13 cellular contexts compared by ENCODE assay signal in the genomic region with DNA sequence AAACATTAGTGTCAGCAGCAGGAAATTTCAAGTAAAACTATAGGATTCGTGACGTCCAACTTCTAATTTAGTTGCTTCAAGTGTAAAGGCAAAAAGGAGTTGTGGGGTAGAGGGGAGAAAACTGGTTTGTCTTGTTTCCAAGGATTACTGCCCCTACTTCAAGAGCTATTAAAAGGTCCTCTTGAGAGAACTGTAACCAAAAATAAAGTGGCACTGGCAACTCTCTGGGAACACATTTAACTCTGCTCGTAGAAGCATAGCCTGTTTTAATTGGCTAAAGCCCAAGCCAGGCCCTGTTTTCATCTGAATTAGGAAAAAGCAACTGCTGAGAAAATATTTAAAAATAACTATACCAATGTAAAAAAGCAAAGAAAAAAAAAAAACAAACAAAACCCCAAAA. TPM values are rescaled to one million over a fixed set of nuclear protein-coding genes. Genes with fewer than 3 reads are reported as not detected.
DNase-seq lines count a peak whose midpoint lies in the region; ATAC-seq and TF ChIP-seq lines count a peak whose summit lies in the region.
"Had no signal": no experiment of that assay in that cellular context is flagged by ENCODE, and none has a peak within 500 bp of the region (broad histone marks: within the 10 kb centered on the region; RNA-seq: fewer than 3 reads in every experiment).

No MANE protein-coding gene starts in this region.

- in situ Hi-C loops in mammary epithelial cell (cut with MboI; ENCODE audit: low sequenced_read_pairs in 2 of 2) = no loop called here

- peak overlapping the region; percentile 81 to 82 for H3K27ac ChIP-seq in breast epithelium
- no peak overlapping the region for H3K27ac ChIP-seq in mammary epithelial cell (ENCODE audit: insufficient read depth, low read depth, low read length)
- H3K27ac ChIP-seq in muscle layer of duodenum (ENCODE audit: low read length) = peak overlapping the region; percentile 9
- H3K27ac ChIP-seq: GM23248 had no signal

- no peak overlapping the region for H3K4me3 ChIP-seq in breast epithelium
- H3K4me3 ChIP-seq in mammary epithelial cell (replicated peaks in 1 of 3; ENCODE audit: insufficient read depth in 1 of 3, low read depth in 2 of 3, low read length in 3 of 3) = no peak overlapping the region
- H3K4me3 ChIP-seq in choroid plexus epithelial cell (ENCODE audit: low read depth, low read length) = no peak overlapping the region
- H3K4me3 ChIP-seq in muscle layer of duodenum (ENCODE audit: low read depth in 1 of 2, low read length in 2 of 2) = no peak overlapping the region
- H3K4me3 ChIP-seq: GM23248 had no signal

- peaks cover 6% of the 10 kb centered on the region for H3K9me3 Mint-ChIP-seq in activated CD4-positive, alpha-beta T cell treated with anti-CD3 and anti-CD28 coated beads for 36 hours (ENCODE audit: low read depth)

- H2AFZ ChIP-seq in mammary epithelial cell (ENCODE audit: low read depth, low read length) = no peak overlapping the region
- H2AFZ ChIP-seq: GM23248 had no signal

- no peak overlapping the region for H3K27ac Mint-ChIP-seq in activated CD4-positive, alpha-beta T cell treated with anti-CD3 and anti-CD28 coated beads for 36 hours
- H3K27ac Mint-ChIP-seq: stimulated activated naive CD8-positive, alpha-beta T cell treated with anti-CD3 and anti-CD28 coated beads, Interleukin-15, Interleukin-2, amounts not matched to agents 100 ng/mL and 50 ng/mL, for 24 hours had no signal

- H3K4me1 ChIP-seq in breast epithelium (peaks cover 0 to 7% of the 10 kb centered on the region in 2 donors), mammary epithelial cell (ENCODE audit: insufficient read depth, low read length) (peaks cover 4% of the 10 kb centered on the region), muscle layer of duodenum (ENCODE audit: control insufficient read depth in 1 of 2, insufficient read depth in 2 of 2, low read length in 2 of 2) (peaks cover 0 to 11% of the 10 kb centered on the region in 2 donors)

- no peak for TF ChIP-seq POLR2A in breast epithelium (IDR thresholded peaks at IDR 0.05)

- H3K9ac ChIP-seq in mammary epithelial cell (ENCODE audit: insufficient read depth, low read length) = no peak overlapping the region
- H3K9ac ChIP-seq: GM23248 had no signal

- dilution Hi-C loops in mammary epithelial cell (cut with HindIII; ENCODE audit: low sequenced_read_pairs) = no loop called here

- H3K9me3 ChIP-seq in breast epithelium (peaks cover 0 to 2% of the 10 kb centered on the region in 2 donors), mammary epithelial cell (replicated peaks; ENCODE audit: insufficient read depth, low read length) (no peaks in the 10 kb centered on the region), muscle layer of duodenum (ENCODE audit: control insufficient read depth in 1 of 2, low read length in 2 of 2) (peaks cover 0 to 3% of the 10 kb centered on the region in 2 donors)

- H3K27me3 ChIP-seq in breast epithelium (no peaks in the 10 kb centered on the region), mammary epithelial cell (ENCODE audit: insufficient read depth, low read length) (no peaks in the 10 kb centered on the region), muscle layer of duodenum (ENCODE audit: low read depth, low read length) (no peaks in the 10 kb centered on the region)

- H3K4me3 Mint-ChIP-seq in activated CD4-positive, alpha-beta T cell treated with anti-CD3 and anti-CD28 coated beads for 36 hours = no peak overlapping the region
- H3K4me3 Mint-ChIP-seq: stimulated activated naive CD8-positive, alpha-beta T cell treated with anti-CD3 and anti-CD28 coated beads, Interleukin-15, Interleukin-2, amounts not matched to agents 100 ng/mL and 50 ng/mL, for 24 hours had no signal

- CTCF ChIA-PET in mammary epithelial cell (lab: Charles Lee; ENCODE audit: low non-redundant PET) = no interaction called here
- CTCF ChIA-PET in activated CD4-positive, alpha-beta T cell treated with anti-CD3 and anti-CD28 coated beads for 36 hours (lab: Charles Lee) = interaction anchor here (0.5 to 1.4 kb wide), 3 partner anchors 12 to 457 kb away, joined by 3 to 5 read pairs (median 3); no protein-coding TSS in a partner anchor

- POLR2A ChIA-PET in activated CD4-positive, alpha-beta T cell treated with anti-CD3 and anti-CD28 coated beads for 36 hours (lab: Charles Lee) = no interaction called here

- intact Hi-C loops in breast epithelium (cut with DNase I; ENCODE audit: low total_unique reads) = no loop called here
- intact Hi-C loops in mammary epithelial cell (cut with micrococcal nuclease) = no loop called here
- intact Hi-C loops in activated CD4-positive, alpha-beta T cell treated with anti-CD3 and anti-CD28 coated beads for 36 hours (cut with DNase I, micrococcal nuclease) = no loop called here

- WGBS in mammary epithelial cell (ENCODE audit: low coverage, missing lambda C conversion rate) = 39% methylated on average over 3 of the region's 3 CpGs

- H3K27me3 Mint-ChIP-seq in activated CD4-positive, alpha-beta T cell treated with anti-CD3 and anti-CD28 coated beads for 36 hours = peaks cover 26% of the 10 kb centered on the region

- TF ChIP-seq CTCF in breast epithelium (IDR thresholded peaks at IDR 0.05) (no peak), mammary epithelial cell (conservative IDR thresholded peaks at IDR 0.05 in 1 of 2, IDR thresholded peaks at IDR 0.05 in 1 of 2; ENCODE audit: extremely low read depth in 1 of 2, insufficient read depth in 1 of 2, low read depth in 1 of 2, low read length in 2 of 2) (no peak), choroid plexus epithelial cell (conservative IDR thresholded peaks at IDR 0.05; ENCODE audit: low read depth, low read length) (no peak)

- no peaks in the 10 kb centered on the region for H3K36me3 ChIP-seq in breast epithelium
- H3K36me3 ChIP-seq in mammary epithelial cell (ENCODE audit: insufficient read depth, low read length) = no peaks in the 10 kb centered on the region
- H3K36me3 ChIP-seq in muscle layer of duodenum (ENCODE audit: control insufficient read depth in 1 of 2, insufficient read depth in 2 of 2, low read length in 2 of 2) = no peaks in the 10 kb centered on the region

- H3K4me1 Mint-ChIP-seq in activated CD4-positive, alpha-beta T cell treated with anti-CD3 and anti-CD28 coated beads for 36 hours = no peaks in the 10 kb centered on the region

- no TSS peak for BruUV-seq in mammary epithelial cell (replicated peaks; lab: Mats Ljungman, UMichigan)

- no peaks in the 10 kb centered on the region for H4K20me1 ChIP-seq in mammary epithelial cell (ENCODE audit: insufficient read depth, low read length)

- H3K79me2 ChIP-seq in mammary epithelial cell (ENCODE audit: insufficient read depth, low read length) = no peaks in the 10 kb centered on the region

- no peak overlapping the region for H3K4me2 ChIP-seq in mammary epithelial cell (ENCODE audit: insufficient read depth, low read depth, low read length)

- no peaks in the 10 kb centered on the region for H3K36me3 Mint-ChIP-seq in activated CD4-positive, alpha-beta T cell treated with anti-CD3 and anti-CD28 coated beads for 36 hours (ENCODE audit: low read depth)

- no peak for DNase-seq in breast epithelium (ENCODE audit: low spot score in 2 of 2)
- DNase-seq in mammary epithelial cell = no peak
- DNase-seq in choroid plexus epithelial cell (ENCODE audit: low read depth) = peak; percentile 42
- DNase-seq in putamen (ENCODE audit: low spot score) = no peak
- DNase-seq in stimulated activated CD4-positive, alpha-beta T cell treated with anti-CD3 and anti-CD28 coated beads, Interleukin-1b, Interleukin-23, amount 100 ng/mL, for 48 hours = no peak
- no peak for DNase-seq in activated CD4-positive, alpha-beta T cell treated with anti-CD3 and anti-CD28 coated beads for 36 hours
- no peak for DNase-seq in stimulated activated naive CD8-positive, alpha-beta T cell treated with anti-CD3 and anti-CD28 coated beads, Interleukin-15, Interleukin-2, amounts not matched to agents 100 U/mL and 50 U/mL, for 24 hours
- DNase-seq: activated CD4-positive, alpha-beta T cell treated with anti-CD3 and anti-CD28 coated beads for 1 hour; activated naive CD4-positive, alpha-beta T cell treated with anti-CD3 and anti-CD28 coated beads, Interleukin-2, amount 50 U/mL, for 16 hours; GM23248; SIG-M5 had no signal

- ATAC-seq in activated CD4-positive, alpha-beta T cell treated with anti-CD3 and anti-CD28 coated beads for 36 hours = no peak
- ATAC-seq in stimulated activated naive CD8-positive, alpha-beta T cell treated with anti-CD3 and anti-CD28 coated beads, Interleukin-15, Interleukin-2, amounts not matched to agents 100 U/mL and 50 U/mL, for 24 hours = no peak

RNA-seq across cellular contexts. Expression of a gene that starts 51.8 kb away (rescaled TPM):
- total RNA-seq in breast epithelium = 10 to 100 TPM; 38.1 to 87.7 (median 63.9) TPM
- total RNA-seq in mammary epithelial cell = 10 to 100 TPM; 31.3 to 33.7 TPM
- polyA plus RNA-seq in mammary epithelial cell = 43.5 TPM
- polyA minus RNA-seq in mammary epithelial cell = 157 TPM
- total RNA-seq in activated CD4-positive, alpha-beta T cell treated with anti-CD3 and anti-CD28 coated beads for 36 hours = 10 to 100 TPM; 27.0 to 29.8 TPM

RNA-seq across cellular contexts. Expression of a gene that starts 55.4 kb away (rescaled TPM):
- total RNA-seq in breast epithelium (100 to 1,000 TPM in 2 of 3 donors, 10 to 100 TPM in 1; 55.4 to 264 (median 146) TPM), mammary epithelial cell (100 to 1,000 TPM in 1 of 2 donors, 10 to 100 TPM in 1; 81.8 to 142 TPM)
- 83.0 TPM for polyA plus RNA-seq in mammary epithelial cell
- 46.2 TPM for polyA minus RNA-seq in mammary epithelial cell
- 10 to 100 TPM in 1 of 2 experiments, 1 to 10 TPM in 1; 9.7 to 14.8 TPM for total RNA-seq in activated CD4-positive, alpha-beta T cell treated with anti-CD3 and anti-CD28 coated beads for 36 hours
